Comparison of ENCODE assay signal across 19 cellular contexts in genomic region chr13:110403315-110403714, GRCh38.
A peak's percentile ranks its signal among the peaks of the same experiment; 100 is the strongest.
DNase-seq lines count a peak whose midpoint lies in the region; ATAC-seq and TF ChIP-seq lines count a peak whose summit lies in the region.
"Had no signal": no experiment of that assay in that cellular context is flagged by ENCODE, and none has a peak within 500 bp of the region (broad histone marks: within the 10 kb centered on the region; RNA-seq: fewer than 3 reads in every experiment).

No MANE protein-coding gene starts in this region.

- H3K27me3 ChIP-seq in ACC112 (ENCODE audit: insufficient read depth, low read length) (no peaks in the 10 kb centered on the region), PC-3 (ENCODE audit: low read length) (no peaks in the 10 kb centered on the region), muscle layer of duodenum (ENCODE audit: low read depth, low read length) (no peaks in the 10 kb centered on the region)
- H3K27me3 ChIP-seq: colonic mucosa, vagina had no signal

- no peak; the same call in 1 of the 2 replicates for ATAC-seq in PC-3
- ATAC-seq: activated CD4-positive, CD25-positive, alpha-beta regulatory T cell treated with anti-CD3 and anti-CD28 coated beads, Interleukin-2, amount 50 U/mL, for 24 hours had no signal

- CTCF ChIA-PET in PC-3 (lab: Charles Lee) = no interaction called here

- no TSS peak for BruUV-seq in PC-3 (replicated peaks; lab: Mats Ljungman, UMichigan)

- no peak overlapping the region for H3K9ac ChIP-seq in PC-3 (ENCODE audit: low read length)

- POLR2A ChIA-PET in PC-3 (lab: Charles Lee; ENCODE audit: unreplicated experiment) = no interaction called here

- no peak overlapping the region for H3K4me2 ChIP-seq in PC-3 (ENCODE audit: low read length)

- H3K79me2 ChIP-seq in ACC112 (ENCODE audit: control insufficient read depth, insufficient read depth, low read length, unreplicated experiment) = peaks cover 12% of the 10 kb centered on the region
- no peaks in the 10 kb centered on the region for H3K79me2 ChIP-seq in PC-3 (ENCODE audit: low read length)

- DNase-seq in PC-3 = no peak
- DNase-seq in dedifferentiated amniotic fluid mesenchymal stem cell (ENCODE audit: extremely low spot score) = peak; percentile 55
- DNase-seq in NCI-H2196 (lab: John Stamatoyannopoulos, UW; ENCODE audit: unreplicated experiment) = no peak
- no peak for DNase-seq in OCI-M1 (lab: John Stamatoyannopoulos, UW)
- no peak for DNase-seq in SW480 (ENCODE audit: low spot score)
- DNase-seq in UCSD-AML1 (lab: John Stamatoyannopoulos, UW; ENCODE audit: unreplicated experiment) = no peak
- DNase-seq: amniotic stem cell; CD8-positive, alpha-beta memory T cell; colonic mucosa; DND-41; KBM-7; NCI-H1105; NCI-H2171 treated with DMSO at 0.1 percent for 48 hours; stimulated activated CD4-positive, alpha-beta T cell treated with anti-CD3 and anti-CD28 coated beads, Interleukin-12 subunit alpha, Interleukin-12 subunit beta, amount 100 ng/mL, for 4 hours; stimulated activated naive CD4-positive, alpha-beta T cell treated with Interleukin-2 at 50 U/mL for 16 hours had no signal

- no peak for TF ChIP-seq CTCF in PC-3 (conservative IDR thresholded peaks at IDR 0.05; ENCODE audit: low read depth, low read length)

- H3K36me3 ChIP-seq in ACC112 (ENCODE audit: insufficient read depth, low read length) (no peaks in the 10 kb centered on the region), PC-3 (ENCODE audit: low read depth, low read length) (no peaks in the 10 kb centered on the region), muscle layer of duodenum (ENCODE audit: control insufficient read depth in 1 of 2, insufficient read depth in 2 of 2, low read length in 2 of 2) (peaks cover 0 to 5% of the 10 kb centered on the region in 2 donors)
- H3K36me3 ChIP-seq: colonic mucosa, vagina had no signal

- H4K20me1 ChIP-seq in PC-3 (ENCODE audit: low read length) = no peaks in the 10 kb centered on the region

- no peaks in the 10 kb centered on the region for H3K9me2 ChIP-seq in PC-3 (replicated peaks; ENCODE audit: low read length)

- H3K4me3 ChIP-seq in ACC112 (ENCODE audit: low read depth, low read length) = no peak overlapping the region
- H3K4me3 ChIP-seq in PC-3 (ENCODE audit: low read length) = no peak overlapping the region
- H3K4me3 ChIP-seq in muscle layer of duodenum (ENCODE audit: low read depth in 1 of 2, low read length in 2 of 2) = no peak overlapping the region
- H3K4me3 ChIP-seq: colonic mucosa, vagina had no signal

- intact Hi-C loops in PC-3 (cut with micrococcal nuclease) = no loop called here

- H3K9me3 ChIP-seq in PC-3 (ENCODE audit: low read length) = no peaks in the 10 kb centered on the region
- no peaks in the 10 kb centered on the region for H3K9me3 ChIP-seq in muscle layer of duodenum (ENCODE audit: control insufficient read depth in 1 of 2, low read length in 2 of 2)
- H3K9me3 ChIP-seq: colonic mucosa, vagina had no signal

- peaks cover 90% of the 10 kb centered on the region for H3K4me1 ChIP-seq in ACC112 (ENCODE audit: control insufficient read depth, insufficient read depth, low read length, unreplicated experiment)
- peaks cover 8% of the 10 kb centered on the region; the same call in 1 of the 2 replicates for H3K4me1 ChIP-seq in PC-3 (ENCODE audit: insufficient read depth, low read length)
- H3K4me1 ChIP-seq in muscle layer of duodenum (ENCODE audit: control insufficient read depth in 1 of 2, insufficient read depth in 2 of 2, low read length in 2 of 2) = peaks cover 18 to 19% of the 10 kb centered on the region in 2 donors
- H3K4me1 ChIP-seq: colonic mucosa had no signal

- H2AFZ ChIP-seq in ACC112 (ENCODE audit: low read length, unreplicated experiment) = no peak overlapping the region
- no peak overlapping the region for H2AFZ ChIP-seq in PC-3 (ENCODE audit: low read length)

- peak overlapping the region; percentile 99 for H3K27ac ChIP-seq in ACC112 (ENCODE audit: low read depth, low read length)
- peak overlapping the region; percentile 13; the same call in 1 of the 2 replicates for H3K27ac ChIP-seq in PC-3 (ENCODE audit: low read length)
- H3K27ac ChIP-seq in muscle layer of duodenum (ENCODE audit: low read length) = peak overlapping the region; percentile 19
- H3K27ac ChIP-seq: colonic mucosa had no signal

- H3F3A ChIP-seq in PC-3 (ENCODE audit: low read length, unreplicated experiment) = no peaks in the 10 kb centered on the region

Comparison
In these comparisons a context has a peak if more than half of its experiments do, and no peak if none do; other contexts are left out.
1. H3K27ac ChIP-seq: peak in every context shown above with its lines; median percentile 99 in ACC112; 19 in muscle layer of duodenum; 13 in PC-3.